ENCODE assay signal across 2 cellular contexts in genomic region chr1:47227370-47228232, GRCh38.
TF ChIP-seq lines count a peak whose summit lies in the region.

No MANE protein-coding gene starts in this region.

TF ChIP-seq in GM12878, 131 proteins besides CTCF, POLR2A, EP300 and RAD21:
- TF ChIP-seq ZBTB33 (IDR thresholded peaks at IDR 0.05): no peak
- TF ChIP-seq, protein P1, sequence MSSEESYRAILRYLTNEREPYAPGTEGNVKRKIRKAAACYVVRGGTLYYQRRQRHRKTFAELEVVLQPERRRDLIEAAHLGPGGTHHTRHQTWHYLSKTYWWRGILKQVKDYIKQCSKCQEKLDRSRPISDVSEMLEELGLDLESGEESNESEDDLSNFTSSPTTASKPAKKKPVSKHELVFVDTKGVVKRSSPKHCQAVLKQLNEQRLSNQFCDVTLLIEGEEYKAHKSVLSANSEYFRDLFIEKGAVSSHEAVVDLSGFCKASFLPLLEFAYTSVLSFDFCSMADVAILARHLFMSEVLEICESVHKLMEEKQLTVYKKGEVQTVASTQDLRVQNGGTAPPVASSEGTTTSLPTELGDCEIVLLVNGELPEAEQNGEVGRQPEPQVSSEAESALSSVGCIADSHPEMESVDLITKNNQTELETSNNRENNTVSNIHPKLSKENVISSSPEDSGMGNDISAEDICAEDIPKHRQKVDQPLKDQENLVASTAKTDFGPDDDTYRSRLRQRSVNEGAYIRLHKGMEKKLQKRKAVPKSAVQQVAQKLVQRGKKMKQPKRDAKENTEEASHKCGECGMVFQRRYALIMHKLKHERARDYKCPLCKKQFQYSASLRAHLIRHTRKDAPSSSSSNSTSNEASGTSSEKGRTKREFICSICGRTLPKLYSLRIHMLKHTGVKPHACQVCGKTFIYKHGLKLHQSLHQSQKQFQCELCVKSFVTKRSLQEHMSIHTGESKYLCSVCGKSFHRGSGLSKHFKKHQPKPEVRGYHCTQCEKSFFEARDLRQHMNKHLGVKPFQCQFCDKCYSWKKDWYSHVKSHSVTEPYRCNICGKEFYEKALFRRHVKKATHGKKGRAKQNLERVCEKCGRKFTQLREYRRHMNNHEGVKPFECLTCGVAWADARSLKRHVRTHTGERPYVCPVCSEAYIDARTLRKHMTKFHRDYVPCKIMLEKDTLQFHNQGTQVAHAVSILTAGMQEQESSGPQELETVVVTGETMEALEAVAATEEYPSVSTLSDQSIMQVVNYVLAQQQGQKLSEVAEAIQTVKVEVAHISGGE (CRISPR knock-in tag; IDR thresholded peaks at IDR 0.05): 0 out of 2 replicates have a peak, but pooled peaks have one; percentile 16
- TF ChIP-seq SP1 (IDR thresholded peaks at IDR 0.05; ENCODE audit: low read depth, low read length): no peak
- no peak for TF ChIP-seq MTA3 (IDR thresholded peaks at IDR 0.05; ENCODE audit: borderline replicate concordance, low read length)
- TF ChIP-seq WRNIP1 (IDR thresholded peaks at IDR 0.05; ENCODE audit: borderline replicate concordance, low read depth, low read length): no peak
- no peak for TF ChIP-seq BMI1 (IDR thresholded peaks at IDR 0.05; ENCODE audit: borderline replicate concordance)
TF ChIP-seq in GM12878: peak in this region for 1.

TF ChIP-seq in HEK293T, 16 proteins besides CTCF, POLR2A, EP300 and RAD21 (continued from another document):
- TF ChIP-seq PKNOX1 (IDR thresholded peaks at IDR 0.05) (no peak), FOXK2 (IDR thresholded peaks at IDR 0.05) (no peak), TARDBP (IDR thresholded peaks at IDR 0.05) (no peak), BHLHE40 (IDR thresholded peaks at IDR 0.05; ENCODE audit: borderline replicate concordance) (no peak), HDGF (IDR thresholded peaks at IDR 0.05; ENCODE audit: borderline replicate concordance) (no peak), L3MBTL2 (conservative IDR thresholded peaks at IDR 0.05) (no peak), SUZ12 (IDR thresholded peaks at IDR 0.05) (no peak)
